ENCODE assay signal across 13 cellular contexts in genomic region chr18:31065036-31065773, GRCh38. TPM values are rescaled to one million over a fixed set of nuclear protein-coding genes. Genes with fewer than 3 reads are reported as not detected.
"Had no signal": no experiment of that assay in that cellular context is flagged by ENCODE, and none has a peak within 500 bp of the region (broad histone marks: within the 10 kb centered on the region; RNA-seq: fewer than 3 reads in every experiment).

No MANE protein-coding gene starts in this region.

- H3K36me3 ChIP-seq: colonic mucosa had no signal

- H3K36me3 Mint-ChIP-seq: activated CD4-positive, alpha-beta memory T cell treated with anti-CD3 and anti-CD28 coated beads for 36 hours had no signal

- H3K9me3 ChIP-seq: colonic mucosa, testis had no signal

- H3K27me3 Mint-ChIP-seq: activated CD4-positive, alpha-beta memory T cell treated with anti-CD3 and anti-CD28 coated beads for 36 hours; stimulated activated naive CD8-positive, alpha-beta T cell treated with anti-CD3 and anti-CD28 coated beads, Interleukin-15, amount 100 ng/mL, for 72 hours had no signal

- H3K4me3 ChIP-seq: colonic mucosa, lung, testis had no signal

- H3K27me3 ChIP-seq: colonic mucosa, testis had no signal

- H3K9me3 Mint-ChIP-seq: nephron; stimulated activated naive CD8-positive, alpha-beta T cell treated with anti-CD3 and anti-CD28 coated beads, Interleukin-15, amount 100 ng/mL, for 72 hours had no signal

- H3K27ac ChIP-seq: colonic mucosa, testis had no signal

- H3K27ac Mint-ChIP-seq: activated CD4-positive, alpha-beta memory T cell treated with anti-CD3 and anti-CD28 coated beads for 36 hours; activated T-cell treated with anti-CD3 and anti-CD28 coated beads, Interleukin-2, amount 50 U/mL, for 72 hours; nephron; stimulated activated naive CD8-positive, alpha-beta T cell treated with anti-CD3 and anti-CD28 coated beads, Interleukin-15, amount 100 ng/mL, for 72 hours had no signal

- ATAC-seq: stimulated activated naive CD8-positive, alpha-beta T cell treated with anti-CD3 and anti-CD28 coated beads, Interleukin-15, amount 100 ng/mL, for 72 hours had no signal

- H3K4me1 ChIP-seq: colonic mucosa, testis had no signal

- DNase-seq: activated CD4-positive, alpha-beta memory T cell treated with anti-CD3 and anti-CD28 coated beads for 36 hours; activated T-cell treated with anti-CD3 and anti-CD28 coated beads, Interleukin-2, amount 50 U/mL, for 72 hours; caudate nucleus; colonic mucosa; hippocampal formation; stimulated activated CD4-positive, alpha-beta T cell treated with anti-CD3 and anti-CD28 coated beads, Interleukin-15, amount 100 ng/mL, for 24 hours; stimulated activated CD4-positive, alpha-beta T cell treated with anti-CD3 and anti-CD28 coated beads, Interleukin-4, amount 100 ng/mL, for 24 hours; stimulated activated naive CD8-positive, alpha-beta T cell treated with anti-CD3 and anti-CD28 coated beads, Interleukin-15, amount 100 ng/mL, for 72 hours; T-helper 9 cell; testis had no signal

- H3K4me3 Mint-ChIP-seq: activated CD4-positive, alpha-beta memory T cell treated with anti-CD3 and anti-CD28 coated beads for 36 hours; activated T-cell treated with anti-CD3 and anti-CD28 coated beads, Interleukin-2, amount 50 U/mL, for 72 hours; nephron had no signal

RNA-seq across cellular contexts. Expression of gene DSC3, which starts 22.7 kb away (rescaled TPM):
- total RNA-seq: activated CD4-positive, alpha-beta memory T cell treated with anti-CD3 and anti-CD28 coated beads for 36 hours; activated T-cell treated with anti-CD3 and anti-CD28 coated beads, Interleukin-2, amount 50 U/mL, for 72 hours had no signal

RNA-seq across cellular contexts. Expression of gene DSC2, which starts 37.0 kb away (rescaled TPM):
- total RNA-seq: activated CD4-positive, alpha-beta memory T cell treated with anti-CD3 and anti-CD28 coated beads for 36 hours; activated T-cell treated with anti-CD3 and anti-CD28 coated beads, Interleukin-2, amount 50 U/mL, for 72 hours; endothelial cell of umbilical vein had no signal
